ENCODE assay signal across 12 cellular contexts in the genomic region with DNA sequence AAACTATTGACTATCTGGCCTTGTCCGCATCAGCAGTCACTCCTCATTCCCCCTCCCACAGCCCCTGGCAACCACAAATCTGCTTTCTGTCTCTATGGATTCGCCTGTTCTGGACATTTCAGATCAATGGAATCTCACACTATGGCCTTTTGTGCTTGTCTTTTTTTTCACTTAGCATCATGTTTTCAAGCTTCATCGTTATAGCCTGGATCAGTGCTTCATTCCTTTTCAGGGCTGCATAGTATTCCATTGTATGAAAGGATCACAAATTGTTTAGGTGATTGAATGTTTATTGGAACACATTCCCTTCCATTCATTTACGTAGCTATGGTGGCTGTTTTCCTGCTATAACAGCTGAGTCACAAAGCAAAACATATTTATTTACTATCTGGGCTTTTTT. TPM values are rescaled to one million over a fixed set of nuclear protein-coding genes. Genes with fewer than 3 reads are reported as not detected.
"Had no signal": no experiment of that assay in that cellular context is flagged by ENCODE, and none has a peak within 500 bp of the region (broad histone marks: within the 10 kb centered on the region; RNA-seq: fewer than 3 reads in every experiment).

No MANE protein-coding gene starts in this region.

- DNase-seq: IMR-90, Karpas-422, Kasumi-1, KBM-7, KG1 had no signal

- ATAC-seq: HepG2 had no signal

- H3K9ac ChIP-seq: KMS-11 had no signal

- FAIRE-seq: HepG2, HTR-8/SVneo had no signal

- H3K4me2 ChIP-seq: KMS-11 had no signal

- H3K27ac ChIP-seq: HL-60, KMS-11 had no signal

RNA-seq across cellular contexts. Expression of a gene that starts 7.7 kb away (rescaled TPM):
- total RNA-seq: HT-29, HT1080, IMR-90 had no signal
- polyA plus RNA-seq: IgD-negative memory B cell, IMR-90 had no signal

RNA-seq across cellular contexts. Expression of a gene that starts 21.3 kb away (rescaled TPM):
- total RNA-seq: HepG2, HT-29, HT1080, IMR-90 had no signal
- polyA plus RNA-seq: IgD-negative memory B cell, IMR-90 had no signal

RNA-seq across cellular contexts. Expression of a gene that starts 22.7 kb away (rescaled TPM):
- total RNA-seq: HepG2, HT-29, HT1080, IMR-90 had no signal
- polyA plus RNA-seq: HepG2 had no signal
